Comparison of ENCODE assay signal across 8 cellular contexts in genomic region chr6:63635563-63636515, GRCh38. TPM values are rescaled to one million over a fixed set of nuclear protein-coding genes. Genes with fewer than 3 reads are reported as not detected.
DNase-seq lines count a peak whose midpoint lies in the region; ATAC-seq and TF ChIP-seq lines count a peak whose summit lies in the region.

Gene PHF3, plus strand, starts transcription at chr6:63635802. Its CDS starts 10,750 bp downstream, at chr6:63646552.

- H3K27me3 Mint-ChIP-seq in activated CD4-positive, alpha-beta T cell treated with anti-CD3 and anti-CD28 coated beads, Interleukin-2, amount 10 ng/mL, durations not matched to agents 24 days and 14 days: peaks cover 8% of the 10 kb centered on the region

- peak within 1 kb of the TSS; percentile 100 for H3K4me3 Mint-ChIP-seq in activated CD4-positive, alpha-beta T cell treated with anti-CD3 and anti-CD28 coated beads, Interleukin-2, amount 10 ng/mL, durations not matched to agents 24 days and 14 days

- peaks cover 33% of the 10 kb centered on the region for H3K4me1 Mint-ChIP-seq in activated CD4-positive, alpha-beta T cell treated with anti-CD3 and anti-CD28 coated beads, Interleukin-2, amount 10 ng/mL, durations not matched to agents 24 days and 14 days

- peaks cover 10% of the 10 kb centered on the region for H3K36me3 Mint-ChIP-seq in activated CD4-positive, alpha-beta T cell treated with anti-CD3 and anti-CD28 coated beads, Interleukin-2, amount 10 ng/mL, durations not matched to agents 24 days and 14 days (ENCODE audit: low read depth)

- H3K36me3 ChIP-seq in colonic mucosa: no peaks in the 10 kb centered on the region

- peaks cover 12% of the 10 kb centered on the region for H3K4me1 ChIP-seq in colonic mucosa

- H3K9me3 ChIP-seq in colonic mucosa: no peaks in the 10 kb centered on the region

- peak within 1 kb of the TSS; percentile 100 for H3K27ac Mint-ChIP-seq in activated CD4-positive, alpha-beta T cell treated with anti-CD3 and anti-CD28 coated beads, Interleukin-2, amount 10 ng/mL, durations not matched to agents 24 days and 14 days

- H3K4me3 ChIP-seq in colonic mucosa: peak within 1 kb of the TSS; percentile 82

- no peaks in the 10 kb centered on the region for H3K27me3 ChIP-seq in colonic mucosa

- DNase-seq in C1 segment of cervical spinal cord (lab: John Stamatoyannopoulos, UW) (peak; percentile 71 to 97 (median 92)), NCI-H526 treated with DMSO at 0.1 percent for 48 hours (lab: John Stamatoyannopoulos, UW) (peak; percentile 80), colonic mucosa (peak; percentile 90), left colon (peak; percentile 90 to 94)
- peak; percentile 97 for DNase-seq in activated CD4-positive, alpha-beta T cell treated with anti-CD3 and anti-CD28 coated beads, Interleukin-2, amount 10 ng/mL, durations not matched to agents 24 days and 14 days
- peak; percentile 90 for DNase-seq in stimulated activated CD4-positive, alpha-beta T cell treated with anti-CD3 and anti-CD28 coated beads, Interleukin-1b, Interleukin-23, amount 100 ng/mL, for 48 hours

- peak; percentile 87 for ATAC-seq in GM19328 (IDR thresholded peaks at IDR 0.05; ENCODE audit: unreplicated experiment)
- ATAC-seq in HG03469 (IDR thresholded peaks at IDR 0.05; ENCODE audit: unreplicated experiment): peak; percentile 81
- peak; percentile 92 for ATAC-seq in left colon

- H3K27ac ChIP-seq in colonic mucosa: peak within 1 kb of the TSS; percentile 97

- intact Hi-C loops in activated CD4-positive, alpha-beta T cell treated with anti-CD3 and anti-CD28 coated beads, Interleukin-2, amount 10 ng/mL, durations not matched to agents 24 days and 14 days (cut with micrococcal nuclease): loop anchor here (1.0 to 2.0 kb wide), 3 partner anchors 15 to 64 kb away; partner anchors contain the start of genes LOC128125822 and PTP4A1
- intact Hi-C loops in colonic mucosa (cut with DNase I): no loop called here
- intact Hi-C loops in left colon (cut with DNase I, micrococcal nuclease): no loop called here

- peak within 1 kb of the TSS; percentile 95 to 97 for H3K9ac ChIP-seq in colonic mucosa (ENCODE audit: low read depth in 2 of 2, low read length in 2 of 2)

- TF ChIP-seq CTCF in colonic mucosa (IDR thresholded peaks at IDR 0.05): no peak

- H3K9me3 Mint-ChIP-seq in activated CD4-positive, alpha-beta T cell treated with anti-CD3 and anti-CD28 coated beads, Interleukin-2, amount 10 ng/mL, durations not matched to agents 24 days and 14 days: no peaks in the 10 kb centered on the region

RNA-seq across cellular contexts. Expression of gene PHF3, which starts in this region (rescaled TPM):
- total RNA-seq in activated CD4-positive, alpha-beta T cell treated with anti-CD3 and anti-CD28 coated beads, Interleukin-2, amount 10 ng/mL, durations not matched to agents 24 days and 14 days: 39.1 and 39.2 TPM in 2 replicates
- total RNA-seq in colonic mucosa (10 to 100 TPM; 43.8 to 68.9 TPM), left colon (10 to 100 TPM; 51.1 to 64.0 TPM)

Comparison
In these comparisons a context has a peak if more than half of its experiments do, and no peak if none do; other contexts are left out.
1. Peak in every context shown above with its lines: DNase-seq, ATAC-seq, H3K4me3 ChIP-seq and H3K27ac ChIP-seq.